1 cellular context compared by ENCODE assay signal in the genomic region with DNA sequence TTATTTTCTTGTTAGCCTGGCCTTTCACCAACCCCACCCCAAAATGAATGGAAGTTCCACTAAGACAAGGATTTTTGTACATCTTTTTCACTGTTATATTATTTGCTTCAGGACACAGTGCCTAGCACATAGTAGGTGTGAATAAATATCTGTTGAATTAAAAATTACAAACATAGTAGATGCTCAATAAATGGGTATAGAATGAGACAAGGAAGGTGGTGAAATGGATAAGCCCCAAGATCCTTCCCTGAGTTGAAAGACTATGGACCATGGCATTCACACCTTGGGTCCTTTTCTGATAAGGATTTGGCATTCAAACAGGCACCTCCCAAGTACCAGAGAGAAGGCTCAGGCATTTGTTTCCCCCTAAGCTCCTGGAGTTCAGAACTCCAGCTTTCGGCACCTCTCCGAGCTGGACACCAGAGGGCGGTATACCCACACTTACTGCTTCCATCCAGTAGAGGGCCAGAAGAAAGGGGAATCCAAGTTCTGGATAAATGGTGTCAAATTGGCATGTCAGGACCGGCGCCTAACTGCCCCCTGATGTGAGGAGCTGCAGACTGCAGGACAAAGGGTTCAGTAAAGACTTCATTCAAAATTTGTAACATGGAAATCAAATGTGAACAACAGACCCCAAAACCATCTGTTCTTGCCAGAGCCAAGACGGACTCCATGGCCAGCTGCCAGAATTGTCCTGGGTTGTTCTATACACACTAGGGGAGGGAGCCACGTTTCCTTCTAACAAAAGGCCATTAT.
A peak's percentile ranks its signal among the peaks of the same experiment; 100 is the strongest.
TF ChIP-seq lines count a peak whose summit lies in the region.

No MANE protein-coding gene starts in this region.

TF ChIP-seq in K562, 482 proteins besides CTCF, POLR2A, EP300 and RAD21 (continued from another document):
- TF ChIP-seq, protein P1, sequence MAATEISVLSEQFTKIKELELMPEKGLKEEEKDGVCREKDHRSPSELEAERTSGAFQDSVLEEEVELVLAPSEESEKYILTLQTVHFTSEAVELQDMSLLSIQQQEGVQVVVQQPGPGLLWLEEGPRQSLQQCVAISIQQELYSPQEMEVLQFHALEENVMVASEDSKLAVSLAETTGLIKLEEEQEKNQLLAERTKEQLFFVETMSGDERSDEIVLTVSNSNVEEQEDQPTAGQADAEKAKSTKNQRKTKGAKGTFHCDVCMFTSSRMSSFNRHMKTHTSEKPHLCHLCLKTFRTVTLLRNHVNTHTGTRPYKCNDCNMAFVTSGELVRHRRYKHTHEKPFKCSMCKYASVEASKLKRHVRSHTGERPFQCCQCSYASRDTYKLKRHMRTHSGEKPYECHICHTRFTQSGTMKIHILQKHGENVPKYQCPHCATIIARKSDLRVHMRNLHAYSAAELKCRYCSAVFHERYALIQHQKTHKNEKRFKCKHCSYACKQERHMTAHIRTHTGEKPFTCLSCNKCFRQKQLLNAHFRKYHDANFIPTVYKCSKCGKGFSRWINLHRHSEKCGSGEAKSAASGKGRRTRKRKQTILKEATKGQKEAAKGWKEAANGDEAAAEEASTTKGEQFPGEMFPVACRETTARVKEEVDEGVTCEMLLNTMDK (IDR thresholded peaks at IDR 0.05; ENCODE audit: borderline replicate concordance, insufficient read depth, low read depth, low read length, poor library complexity, severe bottlenecking): peak; percentile 42
- TF ChIP-seq, protein P2, sequence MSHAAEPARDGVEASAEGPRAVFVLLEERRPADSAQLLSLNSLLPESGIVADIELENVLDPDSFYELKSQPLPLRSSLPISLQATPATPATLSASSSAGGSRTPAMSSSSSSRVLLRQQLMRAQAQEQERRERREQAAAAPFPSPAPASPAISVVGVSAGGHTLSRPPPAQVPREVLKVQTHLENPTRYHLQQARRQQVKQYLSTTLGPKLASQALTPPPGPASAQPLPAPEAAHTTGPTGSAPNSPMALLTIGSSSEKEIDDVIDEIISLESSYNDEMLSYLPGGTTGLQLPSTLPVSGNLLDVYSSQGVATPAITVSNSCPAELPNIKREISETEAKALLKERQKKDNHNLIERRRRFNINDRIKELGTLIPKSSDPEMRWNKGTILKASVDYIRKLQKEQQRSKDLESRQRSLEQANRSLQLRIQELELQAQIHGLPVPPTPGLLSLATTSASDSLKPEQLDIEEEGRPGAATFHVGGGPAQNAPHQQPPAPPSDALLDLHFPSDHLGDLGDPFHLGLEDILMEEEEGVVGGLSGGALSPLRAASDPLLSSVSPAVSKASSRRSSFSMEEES (CRISPR knock-in tag; IDR thresholded peaks at IDR 0.05): no peak
- TF ChIP-seq ATF7 (IDR thresholded peaks at IDR 0.05) (no peak), CBX2 (IDR thresholded peaks at IDR 0.05; ENCODE audit: insufficient read depth, low read length, poor library complexity, severe bottlenecking) (no peak), ZNF253 (CRISPR knock-in tag; conservative IDR thresholded peaks at IDR 0.05) (no peak), KDM2B (CRISPR knock-in tag; IDR thresholded peaks at IDR 0.05) (no peak), ZNF699 (CRISPR knock-in tag; IDR thresholded peaks at IDR 0.05; ENCODE audit: insufficient replicate concordance) (no peak), PTTG1 (tag; IDR thresholded peaks at IDR 0.05; ENCODE audit: low read depth) (no peak), FOXM1 (IDR thresholded peaks at IDR 0.05; ENCODE audit: low read depth) (no peak), FOXM1 (CRISPR knock-in tag; IDR thresholded peaks at IDR 0.05; ENCODE audit: low read depth) (no peak), STAG1 (CRISPR knock-in tag; IDR thresholded peaks at IDR 0.05; ENCODE audit: borderline replicate concordance) (peak; percentile 39; the same call in 1 of the 2 replicates), RBM25 (IDR thresholded peaks at IDR 0.05; ENCODE audit: low read depth, low read length, severe bottlenecking) (peak; percentile 46), KLF16 (IDR thresholded peaks at IDR 0.05) (no peak), SMC3 (conservative IDR thresholded peaks at IDR 0.05; ENCODE audit: insufficient read depth, low read depth, low read length) (peak; percentile 83), HDGF (IDR thresholded peaks at IDR 0.05) (no peak), ETV5 (CRISPR knock-in tag; IDR thresholded peaks at IDR 0.05; ENCODE audit: low read depth) (no peak), RCOR1 (IDR thresholded peaks at IDR 0.05; ENCODE audit: borderline replicate concordance in 1 of 2, low read depth in 2 of 2, low read length in 2 of 2) (no peak), XRCC5 (IDR thresholded peaks at IDR 0.05; ENCODE audit: low read depth, low read length) (no peak), CBX8 (IDR thresholded peaks at IDR 0.05; ENCODE audit: borderline replicate concordance, extremely low read depth, low read depth, low read length, poor library complexity, severe bottlenecking) (no peak), ESRRB (CRISPR knock-in tag; IDR thresholded peaks at IDR 0.05; ENCODE audit: borderline replicate concordance) (no peak), ARID1B (IDR thresholded peaks at IDR 0.05) (no peak), NFIC (IDR thresholded peaks at IDR 0.05) (peak; percentile 63), POLR3A (IDR thresholded peaks at IDR 0.05; ENCODE audit: borderline replicate concordance, extremely low read depth, insufficient read depth, insufficient read length) (no peak), GABPB1 (CRISPR knock-in tag; IDR thresholded peaks at IDR 0.05) (no peak)
- TF ChIP-seq, protein P3, sequence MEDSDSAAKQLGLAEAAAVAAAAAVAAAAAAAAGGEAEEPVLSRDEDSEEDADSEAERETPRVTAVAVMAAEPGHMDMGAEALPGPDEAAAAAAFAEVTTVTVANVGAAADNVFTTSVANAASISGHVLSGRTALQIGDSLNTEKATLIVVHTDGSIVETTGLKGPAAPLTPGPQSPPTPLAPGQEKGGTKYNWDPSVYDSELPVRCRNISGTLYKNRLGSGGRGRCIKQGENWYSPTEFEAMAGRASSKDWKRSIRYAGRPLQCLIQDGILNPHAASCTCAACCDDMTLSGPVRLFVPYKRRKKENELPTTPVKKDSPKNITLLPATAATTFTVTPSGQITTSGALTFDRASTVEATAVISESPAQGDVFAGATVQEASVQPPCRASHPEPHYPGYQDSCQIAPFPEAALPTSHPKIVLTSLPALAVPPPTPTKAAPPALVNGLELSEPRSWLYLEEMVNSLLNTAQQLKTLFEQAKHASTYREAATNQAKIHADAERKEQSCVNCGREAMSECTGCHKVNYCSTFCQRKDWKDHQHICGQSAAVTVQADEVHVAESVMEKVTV (CRISPR knock-in tag; IDR thresholded peaks at IDR 0.05): peak; percentile 61; the same call in 1 of the 2 replicates
- TF ChIP-seq, protein P4, sequence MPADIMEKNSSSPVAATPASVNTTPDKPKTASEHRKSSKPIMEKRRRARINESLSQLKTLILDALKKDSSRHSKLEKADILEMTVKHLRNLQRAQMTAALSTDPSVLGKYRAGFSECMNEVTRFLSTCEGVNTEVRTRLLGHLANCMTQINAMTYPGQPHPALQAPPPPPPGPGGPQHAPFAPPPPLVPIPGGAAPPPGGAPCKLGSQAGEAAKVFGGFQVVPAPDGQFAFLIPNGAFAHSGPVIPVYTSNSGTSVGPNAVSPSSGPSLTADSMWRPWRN (IDR thresholded peaks at IDR 0.05; ENCODE audit: low read depth): no peak
- TF ChIP-seq, protein P5, sequence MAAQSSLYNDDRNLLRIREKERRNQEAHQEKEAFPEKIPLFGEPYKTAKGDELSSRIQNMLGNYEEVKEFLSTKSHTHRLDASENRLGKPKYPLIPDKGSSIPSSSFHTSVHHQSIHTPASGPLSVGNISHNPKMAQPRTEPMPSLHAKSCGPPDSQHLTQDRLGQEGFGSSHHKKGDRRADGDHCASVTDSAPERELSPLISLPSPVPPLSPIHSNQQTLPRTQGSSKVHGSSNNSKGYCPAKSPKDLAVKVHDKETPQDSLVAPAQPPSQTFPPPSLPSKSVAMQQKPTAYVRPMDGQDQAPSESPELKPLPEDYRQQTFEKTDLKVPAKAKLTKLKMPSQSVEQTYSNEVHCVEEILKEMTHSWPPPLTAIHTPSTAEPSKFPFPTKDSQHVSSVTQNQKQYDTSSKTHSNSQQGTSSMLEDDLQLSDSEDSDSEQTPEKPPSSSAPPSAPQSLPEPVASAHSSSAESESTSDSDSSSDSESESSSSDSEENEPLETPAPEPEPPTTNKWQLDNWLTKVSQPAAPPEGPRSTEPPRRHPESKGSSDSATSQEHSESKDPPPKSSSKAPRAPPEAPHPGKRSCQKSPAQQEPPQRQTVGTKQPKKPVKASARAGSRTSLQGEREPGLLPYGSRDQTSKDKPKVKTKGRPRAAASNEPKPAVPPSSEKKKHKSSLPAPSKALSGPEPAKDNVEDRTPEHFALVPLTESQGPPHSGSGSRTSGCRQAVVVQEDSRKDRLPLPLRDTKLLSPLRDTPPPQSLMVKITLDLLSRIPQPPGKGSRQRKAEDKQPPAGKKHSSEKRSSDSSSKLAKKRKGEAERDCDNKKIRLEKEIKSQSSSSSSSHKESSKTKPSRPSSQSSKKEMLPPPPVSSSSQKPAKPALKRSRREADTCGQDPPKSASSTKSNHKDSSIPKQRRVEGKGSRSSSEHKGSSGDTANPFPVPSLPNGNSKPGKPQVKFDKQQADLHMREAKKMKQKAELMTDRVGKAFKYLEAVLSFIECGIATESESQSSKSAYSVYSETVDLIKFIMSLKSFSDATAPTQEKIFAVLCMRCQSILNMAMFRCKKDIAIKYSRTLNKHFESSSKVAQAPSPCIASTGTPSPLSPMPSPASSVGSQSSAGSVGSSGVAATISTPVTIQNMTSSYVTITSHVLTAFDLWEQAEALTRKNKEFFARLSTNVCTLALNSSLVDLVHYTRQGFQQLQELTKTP (IDR thresholded peaks at IDR 0.05; ENCODE audit: low read depth in 1 of 2, partially characterized antibody in 2 of 2): no peak
- TF ChIP-seq, protein P6, sequence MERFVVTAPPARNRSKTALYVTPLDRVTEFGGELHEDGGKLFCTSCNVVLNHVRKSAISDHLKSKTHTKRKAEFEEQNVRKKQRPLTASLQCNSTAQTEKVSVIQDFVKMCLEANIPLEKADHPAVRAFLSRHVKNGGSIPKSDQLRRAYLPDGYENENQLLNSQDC (CRISPR knock-in tag; IDR thresholded peaks at IDR 0.05): no peak
